9 cellular contexts compared by ENCODE assay signal in the genomic region with DNA sequence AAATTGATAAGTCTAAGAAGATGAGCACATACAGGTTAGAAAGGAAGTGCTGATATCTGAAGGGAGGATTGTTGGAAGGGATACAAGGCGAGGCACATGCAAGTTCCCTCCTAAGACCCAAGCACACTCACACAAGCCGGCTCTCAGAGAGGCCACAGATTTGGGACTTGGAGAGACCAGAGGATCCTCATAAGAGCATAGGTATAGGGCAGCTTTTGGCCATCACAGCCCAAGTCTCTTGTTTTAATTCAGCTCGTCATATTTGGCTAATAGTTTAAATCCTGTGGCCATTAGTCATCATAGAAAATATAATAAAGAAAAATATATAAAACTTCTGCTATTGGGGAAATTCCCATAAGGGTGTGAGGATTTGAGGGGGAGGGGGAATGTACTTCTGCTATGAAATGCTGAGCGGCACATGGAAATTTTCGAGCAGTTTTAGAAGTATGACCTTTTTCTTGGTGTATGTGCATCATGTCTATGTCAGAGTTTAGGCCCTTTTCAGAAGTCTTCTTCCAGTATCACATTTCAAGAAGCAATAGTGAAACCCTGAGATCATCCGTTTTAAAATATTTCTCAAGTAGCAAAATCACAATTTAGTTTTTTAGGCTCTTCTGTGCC.
A peak's percentile ranks its signal among the peaks of the same experiment; 100 is the strongest.
DNase-seq lines count a peak whose midpoint lies in the region; ATAC-seq lines count a peak whose summit lies in the region.
"Had no signal": no experiment of that assay in that cellular context is flagged by ENCODE, and none has a peak within 500 bp of the region (broad histone marks: within the 10 kb centered on the region; RNA-seq: fewer than 3 reads in every experiment).

No MANE protein-coding gene starts in this region.

- DNase-seq in fibroblast of gingiva (ENCODE audit: low read depth) (peak; percentile 18), hypothalamus (lab: John Stamatoyannopoulos, UW) (no peak), LoVo (ENCODE audit: low spot score) (no peak), NCI-H226 (no peak), NCI-H1436 (lab: John Stamatoyannopoulos, UW) (no peak)
- DNase-seq: NK-92 treated with Interleukin-12 subunit alpha and Interleukin-12 subunit beta, amount 100 ng/mL, for 24 hours had no signal

- peak overlapping the region; percentile 42; the same call in 1 of the 2 replicates for H3K4me3 ChIP-seq in GM08714 (ENCODE audit: low read length)

- peak; percentile 40 for ATAC-seq in GM19452 (IDR thresholded peaks at IDR 0.05; ENCODE audit: unreplicated experiment)
- ATAC-seq in HG03175 (IDR thresholded peaks at IDR 0.05; ENCODE audit: unreplicated experiment) = peak; percentile 49
